7 cellular contexts compared by ENCODE assay signal in genomic region chr2:159713691-159714585, GRCh38. TPM values are rescaled to one million over a fixed set of nuclear protein-coding genes. Genes with fewer than 3 reads are reported as not detected.
DNase-seq lines count a peak whose midpoint lies in the region; ATAC-seq and TF ChIP-seq lines count a peak whose summit lies in the region.

No MANE protein-coding gene starts in this region.

- peak overlapping the region in 3 of 4 donors; percentile 9 to 100 (median 93) for H3K27ac ChIP-seq in body of pancreas
- peak overlapping the region in 1 of 2 donors; percentile 99 for H3K27ac ChIP-seq in lung (ENCODE audit: low read depth in 1 of 2, low read length in 1 of 2)
- peak overlapping the region; percentile 99 for H3K27ac ChIP-seq in upper lobe of right lung

- TF ChIP-seq CTCF in GM06990 (IDR thresholded peaks at IDR 0.05; ENCODE audit: insufficient read depth, low read length, poor library complexity, severe bottlenecking) (no peak), body of pancreas (IDR thresholded peaks at IDR 0.05) (no peak), lung (IDR thresholded peaks at IDR 0.05; ENCODE audit: control extremely low read depth, extremely low read depth) (no peak), upper lobe of right lung (IDR thresholded peaks at IDR 0.05) (no peak)

- peaks cover 57% of the 10 kb centered on the region for H3K4me1 ChIP-seq in body of pancreas
- peaks cover 10 to 24% of the 10 kb centered on the region in 2 donors for H3K4me1 ChIP-seq in lung (ENCODE audit: control insufficient read depth in 2 of 2, insufficient read depth in 2 of 2, low read length in 2 of 2)
- peaks cover 66% of the 10 kb centered on the region for H3K4me1 ChIP-seq in upper lobe of right lung

- H3K9me3 ChIP-seq in body of pancreas, result no peaks in the 10 kb centered on the region
- H3K9me3 ChIP-seq in lung (ENCODE audit: control insufficient read depth in 2 of 2, insufficient read depth in 1 of 2, low read length in 1 of 2), result no peaks in the 10 kb centered on the region
- H3K9me3 ChIP-seq in upper lobe of right lung, result no peaks in the 10 kb centered on the region

- TF ChIP-seq POLR2A in body of pancreas (IDR thresholded peaks at IDR 0.05), result no peak

- no peak for ATAC-seq in body of pancreas
- no peak for ATAC-seq in lung (ENCODE audit: insufficient read depth, low FRiP score)
- ATAC-seq in upper lobe of right lung, result no peak
- no peak for ATAC-seq in HG02973 (IDR thresholded peaks at IDR 0.05; ENCODE audit: unreplicated experiment)

- H3K36me3 ChIP-seq in GM06990 (ENCODE audit: control insufficient read depth, insufficient read depth, low read length) (peaks cover 4% of the 10 kb centered on the region), body of pancreas (replicated peaks in 1 of 2; ENCODE audit: insufficient read depth in 1 of 2, low read depth in 2 of 2) (no peaks in the 10 kb centered on the region), lung (ENCODE audit: control insufficient read depth in 2 of 2, insufficient read depth in 2 of 2, low read length in 2 of 2) (peaks cover 6 to 8% of the 10 kb centered on the region in 2 donors), upper lobe of right lung (peaks cover 28% of the 10 kb centered on the region)

- H3K4me3 ChIP-seq in GM06990 (replicated peaks; ENCODE audit: low read depth, low read length) (peak overlapping the region; percentile 99), body of pancreas (no peak overlapping the region), lung (peak overlapping the region; percentile 4), upper lobe of right lung (peak overlapping the region; percentile 93)

- 31 to 33% methylated on average over 5 of the region's 5 CpGs for WGBS in body of pancreas, 2 donors
- 37 to 43% methylated on average over 5 of the region's 5 CpGs for WGBS in lung, 2 donors

- intact Hi-C loops in body of pancreas (cut with DNase I) (loop anchor here (10.0 kb wide), 1 partner anchor 489 kb away; no protein-coding TSS in a partner anchor), upper lobe of right lung (cut with DNase I) (no loop called here)

- no peak for DNase-seq in GM06990 (ENCODE audit: extremely low read depth, insufficient read length)
- peak; percentile 54 for DNase-seq in NAMALWA (ENCODE audit: low spot score)
- DNase-seq in body of pancreas, result no peak
- no peak for DNase-seq in lung (ENCODE audit: low spot score)
- no peak for DNase-seq in upper lobe of right lung
- no peak for DNase-seq in hypothalamus (lab: John Stamatoyannopoulos, UW)

- H3K27me3 ChIP-seq in GM06990 (replicated peaks; ENCODE audit: control insufficient read depth, insufficient read depth, low read length), result no peaks in the 10 kb centered on the region
- no peaks in the 10 kb centered on the region for H3K27me3 ChIP-seq in body of pancreas
- no peaks in the 10 kb centered on the region for H3K27me3 ChIP-seq in lung (ENCODE audit: control insufficient read depth, insufficient read depth)
- H3K27me3 ChIP-seq in upper lobe of right lung, result no peaks in the 10 kb centered on the region

RNA-seq across cellular contexts. Expression of gene MARCHF7, which starts 1.6 kb away (rescaled TPM):
- total RNA-seq in body of pancreas (10 to 100 TPM; 36.6 to 36.9 TPM), lung (100 to 1,000 TPM in 1 of 2 donors, 10 to 100 TPM in 1; 63.7 to 168 TPM), upper lobe of right lung (83.2 TPM)
- 10 to 100 TPM; 22.6 to 47.2 TPM for polyA plus RNA-seq in lung

Comparison
In these comparisons a context has a peak if more than half of its experiments do, and no peak if none do; other contexts are left out.
1. H3K4me3 ChIP-seq: peak in GM06990 (single experiment), lung (single experiment) and upper lobe of right lung (single experiment); none in body of pancreas (0 of 2).